Comparison of ENCODE assay signal across 1 cellular context in the genomic region with DNA sequence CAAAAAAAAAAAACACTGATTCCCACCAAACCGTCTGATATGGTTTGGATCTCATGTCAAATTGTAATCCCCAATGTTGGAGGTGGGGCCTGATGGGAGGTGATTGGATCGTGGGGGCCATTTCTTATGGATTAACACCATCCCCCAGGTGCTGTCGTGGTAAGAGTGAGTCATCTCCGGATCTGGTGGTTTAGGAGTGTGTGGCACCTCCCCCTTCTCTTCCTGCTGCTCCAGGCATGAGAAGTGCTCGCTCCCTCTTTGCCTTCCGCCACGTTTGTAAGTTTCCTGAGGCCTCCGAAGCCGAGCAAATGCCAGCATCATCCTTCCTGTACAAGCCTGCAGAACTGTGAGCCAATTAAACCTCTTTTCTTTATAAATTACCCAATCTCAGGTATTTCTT.
TF ChIP-seq lines count a peak whose summit lies in the region.

No MANE protein-coding gene starts in this region.

TF ChIP-seq in GM23338, 12 proteins besides CTCF, POLR2A, EP300 and RAD21:
- TF ChIP-seq, protein P1, sequence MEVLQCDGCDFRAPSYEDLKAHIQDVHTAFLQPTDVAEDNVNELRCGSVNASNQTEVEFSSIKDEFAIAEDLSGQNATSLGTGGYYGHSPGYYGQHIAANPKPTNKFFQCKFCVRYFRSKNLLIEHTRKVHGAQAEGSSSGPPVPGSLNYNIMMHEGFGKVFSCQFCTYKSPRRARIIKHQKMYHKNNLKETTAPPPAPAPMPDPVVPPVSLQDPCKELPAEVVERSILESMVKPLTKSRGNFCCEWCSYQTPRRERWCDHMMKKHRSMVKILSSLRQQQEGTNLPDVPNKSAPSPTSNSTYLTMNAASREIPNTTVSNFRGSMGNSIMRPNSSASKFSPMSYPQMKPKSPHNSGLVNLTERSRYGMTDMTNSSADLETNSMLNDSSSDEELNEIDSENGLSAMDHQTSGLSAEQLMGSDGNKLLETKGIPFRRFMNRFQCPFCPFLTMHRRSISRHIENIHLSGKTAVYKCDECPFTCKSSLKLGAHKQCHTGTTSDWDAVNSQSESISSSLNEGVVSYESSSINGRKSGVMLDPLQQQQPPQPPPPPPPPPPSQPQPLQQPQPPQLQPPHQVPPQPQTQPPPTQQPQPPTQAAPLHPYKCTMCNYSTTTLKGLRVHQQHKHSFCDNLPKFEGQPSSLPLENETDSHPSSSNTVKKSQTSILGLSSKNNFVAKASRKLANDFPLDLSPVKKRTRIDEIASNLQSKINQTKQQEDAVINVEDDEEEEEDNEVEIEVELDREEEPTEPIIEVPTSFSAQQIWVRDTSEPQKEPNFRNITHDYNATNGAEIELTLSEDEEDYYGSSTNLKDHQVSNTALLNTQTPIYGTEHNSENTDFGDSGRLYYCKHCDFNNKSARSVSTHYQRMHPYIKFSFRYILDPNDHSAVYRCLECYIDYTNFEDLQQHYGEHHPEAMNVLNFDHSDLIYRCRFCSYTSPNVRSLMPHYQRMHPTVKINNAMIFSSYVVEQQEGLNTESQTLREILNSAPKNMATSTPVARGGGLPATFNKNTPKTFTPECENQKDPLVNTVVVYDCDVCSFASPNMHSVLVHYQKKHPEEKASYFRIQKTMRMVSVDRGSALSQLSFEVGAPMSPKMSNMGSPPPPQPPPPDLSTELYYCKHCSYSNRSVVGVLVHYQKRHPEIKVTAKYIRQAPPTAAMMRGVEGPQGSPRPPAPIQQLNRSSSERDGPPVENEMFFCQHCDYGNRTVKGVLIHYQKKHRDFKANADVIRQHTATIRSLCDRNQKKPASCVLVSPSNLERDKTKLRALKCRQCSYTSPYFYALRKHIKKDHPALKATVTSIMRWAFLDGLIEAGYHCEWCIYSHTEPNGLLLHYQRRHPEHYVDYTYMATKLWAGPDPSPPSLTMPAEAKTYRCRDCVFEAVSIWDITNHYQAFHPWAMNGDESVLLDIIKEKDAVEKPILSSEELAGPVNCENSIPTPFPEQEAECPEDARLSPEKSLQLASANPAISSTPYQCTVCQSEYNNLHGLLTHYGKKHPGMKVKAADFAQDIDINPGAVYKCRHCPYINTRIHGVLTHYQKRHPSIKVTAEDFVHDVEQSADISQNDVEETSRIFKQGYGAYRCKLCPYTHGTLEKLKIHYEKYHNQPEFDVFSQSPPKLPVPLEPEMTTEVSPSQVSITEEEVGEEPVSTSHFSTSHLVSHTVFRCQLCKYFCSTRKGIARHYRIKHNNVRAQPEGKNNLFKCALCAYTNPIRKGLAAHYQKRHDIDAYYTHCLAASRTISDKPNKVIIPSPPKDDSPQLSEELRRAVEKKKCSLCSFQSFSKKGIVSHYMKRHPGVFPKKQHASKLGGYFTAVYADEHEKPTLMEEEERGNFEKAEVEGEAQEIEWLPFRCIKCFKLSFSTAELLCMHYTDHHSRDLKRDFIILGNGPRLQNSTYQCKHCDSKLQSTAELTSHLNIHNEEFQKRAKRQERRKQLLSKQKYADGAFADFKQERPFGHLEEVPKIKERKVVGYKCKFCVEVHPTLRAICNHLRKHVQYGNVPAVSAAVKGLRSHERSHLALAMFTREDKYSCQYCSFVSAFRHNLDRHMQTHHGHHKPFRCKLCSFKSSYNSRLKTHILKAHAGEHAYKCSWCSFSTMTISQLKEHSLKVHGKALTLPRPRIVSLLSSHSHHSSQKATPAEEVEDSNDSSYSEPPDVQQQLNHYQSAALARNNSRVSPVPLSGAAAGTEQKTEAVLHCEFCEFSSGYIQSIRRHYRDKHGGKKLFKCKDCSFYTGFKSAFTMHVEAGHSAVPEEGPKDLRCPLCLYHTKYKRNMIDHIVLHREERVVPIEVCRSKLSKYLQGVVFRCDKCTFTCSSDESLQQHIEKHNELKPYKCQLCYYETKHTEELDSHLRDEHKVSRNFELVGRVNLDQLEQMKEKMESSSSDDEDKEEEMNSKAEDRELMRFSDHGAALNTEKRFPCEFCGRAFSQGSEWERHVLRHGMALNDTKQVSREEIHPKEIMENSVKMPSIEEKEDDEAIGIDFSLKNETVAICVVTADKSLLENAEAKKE (CRISPR knock-in tag; IDR thresholded peaks at IDR 0.05), result no peak
- TF ChIP-seq, protein P2, sequence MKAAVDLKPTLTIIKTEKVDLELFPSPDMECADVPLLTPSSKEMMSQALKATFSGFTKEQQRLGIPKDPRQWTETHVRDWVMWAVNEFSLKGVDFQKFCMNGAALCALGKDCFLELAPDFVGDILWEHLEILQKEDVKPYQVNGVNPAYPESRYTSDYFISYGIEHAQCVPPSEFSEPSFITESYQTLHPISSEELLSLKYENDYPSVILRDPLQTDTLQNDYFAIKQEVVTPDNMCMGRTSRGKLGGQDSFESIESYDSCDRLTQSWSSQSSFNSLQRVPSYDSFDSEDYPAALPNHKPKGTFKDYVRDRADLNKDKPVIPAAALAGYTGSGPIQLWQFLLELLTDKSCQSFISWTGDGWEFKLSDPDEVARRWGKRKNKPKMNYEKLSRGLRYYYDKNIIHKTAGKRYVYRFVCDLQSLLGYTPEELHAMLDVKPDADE (IDR thresholded peaks at IDR 0.05), result no peak
- TF ChIP-seq STAT1 (IDR thresholded peaks at IDR 0.05; ENCODE audit: unreplicated experiment) (no peak), REST (IDR thresholded peaks at IDR 0.05; ENCODE audit: unreplicated experiment) (no peak), POLR2AphosphoS5 (IDR thresholded peaks at IDR 0.05; ENCODE audit: low read depth) (no peak), CREB1 (CRISPR knock-in tag; IDR thresholded peaks at IDR 0.05; ENCODE audit: low read depth) (no peak), ZNF114 (CRISPR knock-in tag; IDR thresholded peaks at IDR 0.05) (no peak), NANOG (IDR thresholded peaks at IDR 0.05; ENCODE audit: borderline replicate concordance) (no peak), ZNF331 (CRISPR knock-in tag; IDR thresholded peaks at IDR 0.05; ENCODE audit: low read depth) (no peak), EZH2 (IDR thresholded peaks at IDR 0.05; ENCODE audit: low read depth, unreplicated experiment) (no peak), EZH2phosphoT487 (IDR thresholded peaks at IDR 0.05; ENCODE audit: unreplicated experiment) (no peak), JUNB (IDR thresholded peaks at IDR 0.05; ENCODE audit: unreplicated experiment) (no peak)
TF ChIP-seq in GM23338: peak in this region for 0.
